ENCODE assay signal across 34 cellular contexts in genomic region chr2:11629215-11629614, GRCh38. TPM values are rescaled to one million over a fixed set of nuclear protein-coding genes. Genes with fewer than 3 reads are reported as not detected.
"Had no signal": no experiment of that assay in that cellular context is flagged by ENCODE, and none has a peak within 500 bp of the region (broad histone marks: within the 10 kb centered on the region; RNA-seq: fewer than 3 reads in every experiment).

No MANE protein-coding gene starts in this region.

- H3K4me3 Mint-ChIP-seq: mesothelial cell of epicardium had no signal

- H3K27ac ChIP-seq: coronary artery, dorsolateral prefrontal cortex, epithelial cell of prostate, esophagus squamous epithelium, heart right ventricle, left lung, lower lobe of right lung had no signal

- ATAC-seq: esophagus mucosa, left lung, lower lobe of right lung, mucosa of descending colon had no signal

- H3K4me1 Mint-ChIP-seq: mesothelial cell of epicardium had no signal

- H3K27ac Mint-ChIP-seq: mesothelial cell of epicardium had no signal

- DNase-seq: dermis blood vessel endothelial cell; dorsolateral prefrontal cortex; effector CD4-positive, alpha-beta T cell; effector memory CD4-positive, alpha-beta T cell; erythroblast; esophagus squamous epithelium; foreskin fibroblast; foreskin melanocyte; glutamatergic neuron; head of caudate nucleus; heart right ventricle; hippocampal formation; left cardiac atrium; left ventricle myocardium superior; lower lobe of right lung; mesenchymal stem cell; mucosa of descending colon had no signal

- H3K4me1 ChIP-seq: esophagus squamous epithelium, heart right ventricle, left lung, lower lobe of right lung had no signal

- FAIRE-seq: colon, endometrium, endothelial cell of umbilical vein, islet of Langerhans, keratinocyte had no signal

- H3K9me3 ChIP-seq: gastrocnemius medialis, lower lobe of right lung, mucosa of descending colon had no signal

- H3K27me3 ChIP-seq: dorsolateral prefrontal cortex, esophagus squamous epithelium, gastrocnemius medialis, heart right ventricle, left lung had no signal

- H3K4me3 ChIP-seq: coronary artery, dorsolateral prefrontal cortex, esophagus squamous epithelium, gastrocnemius medialis, heart right ventricle, left lung, lower lobe of right lung, mucosa of descending colon had no signal

- H3K36me3 ChIP-seq: gastrocnemius medialis, left lung, lower lobe of right lung had no signal

RNA-seq across cellular contexts. Expression of gene NTSR2, which starts 40.8 kb away (rescaled TPM):
- total RNA-seq: dermis blood vessel endothelial cell, endothelial cell of umbilical vein, esophagus mucosa, esophagus squamous epithelium, glomerular endothelial cell, kidney epithelial cell, left lung, left ventricle myocardium superior, lower leg skin, lower lobe of right lung, lung microvascular endothelial cell, mesenteric fat pad, mesothelial cell of epicardium, mucosa of descending colon, myocyte had no signal
- polyA plus RNA-seq: endothelial cell of umbilical vein, keratinocyte had no signal
